Comparison of ENCODE assay signal across 14 cellular contexts in genomic region chr10:88045544-88046415, GRCh38.
DNase-seq lines count a peak whose midpoint lies in the region; ATAC-seq and TF ChIP-seq lines count a peak whose summit lies in the region.
"Had no signal": no experiment of that assay in that cellular context is flagged by ENCODE, and none has a peak within 500 bp of the region (broad histone marks: within the 10 kb centered on the region; RNA-seq: fewer than 3 reads in every experiment).

No MANE protein-coding gene starts in this region.

- ATAC-seq in activated CD8-positive, alpha-beta memory T cell treated with anti-CD3 and anti-CD28 coated beads, Interleukin-2, amount 10 ng/mL, durations not matched to agents 7 days and 5 days: no peak
- ATAC-seq in HG02852 (IDR thresholded peaks at IDR 0.05; ENCODE audit: unreplicated experiment) (no peak), foreskin keratinocyte (no peak)
- ATAC-seq: activated T-helper 17 cell treated with anti-CD3 and anti-CD28 coated beads, Interleukin-2, amount 50 U/mL, for 72 hours had no signal

- H3K27me3 Mint-ChIP-seq in endodermal cell (ENCODE audit: insufficient read depth): peaks cover 4% of the 10 kb centered on the region
- H3K27me3 Mint-ChIP-seq in activated CD8-positive, alpha-beta memory T cell treated with anti-CD3 and anti-CD28 coated beads, Interleukin-2, amount 10 ng/mL, durations not matched to agents 7 days and 5 days: peaks cover 3% of the 10 kb centered on the region

- no peaks in the 10 kb centered on the region for H3K9me3 Mint-ChIP-seq in endodermal cell
- peaks cover 2% of the 10 kb centered on the region for H3K9me3 Mint-ChIP-seq in activated CD8-positive, alpha-beta memory T cell treated with anti-CD3 and anti-CD28 coated beads, Interleukin-2, amount 10 ng/mL, durations not matched to agents 7 days and 5 days (ENCODE audit: low read depth)

- intact Hi-C loops in posterior cingulate gyrus (cut with DNase I): no loop called here

- CTCF ChIA-PET in activated CD8-positive, alpha-beta memory T cell treated with anti-CD3 and anti-CD28 coated beads, Interleukin-2, amount 10 ng/mL, durations not matched to agents 7 days and 5 days (lab: Charles Lee): no interaction called here

- no peak overlapping the region for H3K27ac Mint-ChIP-seq in endodermal cell
- no peak overlapping the region for H3K27ac Mint-ChIP-seq in activated CD8-positive, alpha-beta memory T cell treated with anti-CD3 and anti-CD28 coated beads, Interleukin-2, amount 10 ng/mL, durations not matched to agents 7 days and 5 days
- H3K27ac Mint-ChIP-seq: activated T-helper 17 cell treated with anti-CD3 and anti-CD28 coated beads, Interleukin-2, amount 50 U/mL, for 72 hours had no signal

- H3K9ac ChIP-seq in BLaER1 treated with 17β-estradiol and CSF1 and Interleukin-3, amounts not matched to agents 10 nM and 100 nM: no peak overlapping the region
- H3K9ac ChIP-seq in endodermal cell (ENCODE audit: extremely low read depth, low read length, poor library complexity, severe bottlenecking): no peak overlapping the region

- peaks cover 20% of the 10 kb centered on the region for H3K4me1 Mint-ChIP-seq in endodermal cell
- peaks cover 6% of the 10 kb centered on the region for H3K4me1 Mint-ChIP-seq in activated CD8-positive, alpha-beta memory T cell treated with anti-CD3 and anti-CD28 coated beads, Interleukin-2, amount 10 ng/mL, durations not matched to agents 7 days and 5 days
- H3K4me1 Mint-ChIP-seq: activated T-helper 17 cell treated with anti-CD3 and anti-CD28 coated beads, Interleukin-2, amount 50 U/mL, for 72 hours had no signal

- no peak overlapping the region for H3K4me3 Mint-ChIP-seq in endodermal cell
- no peak overlapping the region for H3K4me3 Mint-ChIP-seq in activated CD8-positive, alpha-beta memory T cell treated with anti-CD3 and anti-CD28 coated beads, Interleukin-2, amount 10 ng/mL, durations not matched to agents 7 days and 5 days
- H3K4me3 Mint-ChIP-seq: activated T-helper 17 cell treated with anti-CD3 and anti-CD28 coated beads, Interleukin-2, amount 50 U/mL, for 72 hours had no signal

- H3K4me3 ChIP-seq in BLaER1 treated with 17β-estradiol and CSF1 and Interleukin-3, amounts not matched to agents 10 nM and 100 nM: no peak overlapping the region
- H3K4me3 ChIP-seq in endodermal cell (ENCODE audit: low read length) (no peak overlapping the region), neutrophil (ENCODE audit: low read depth in 1 of 2, low read length in 1 of 2) (no peak overlapping the region)
- H3K4me3 ChIP-seq: skin epidermis had no signal

- no peaks in the 10 kb centered on the region for H4K20me1 ChIP-seq in BLaER1 treated with 17β-estradiol and CSF1 and Interleukin-3, amounts not matched to agents 10 nM and 100 nM

- H3K36me3 ChIP-seq in BLaER1 treated with 17β-estradiol and CSF1 and Interleukin-3, amounts not matched to agents 10 nM and 100 nM: no peaks in the 10 kb centered on the region
- H3K36me3 ChIP-seq in endodermal cell (ENCODE audit: control insufficient read depth, insufficient read depth, low read length) (no peaks in the 10 kb centered on the region), neutrophil (no peaks in the 10 kb centered on the region)

- DNase-seq in NOMO-1 treated with dmso at 0.1 percent for 144 hours (lab: John Stamatoyannopoulos, UW; ENCODE audit: unreplicated experiment): peak; percentile 73
- no peak for DNase-seq in endodermal cell
- DNase-seq in activated CD8-positive, alpha-beta memory T cell treated with anti-CD3 and anti-CD28 coated beads, Interleukin-2, amount 10 ng/mL, durations not matched to agents 7 days and 5 days: no peak
- no peak for DNase-seq in posterior cingulate gyrus
- DNase-seq in foreskin keratinocyte: no peak
- DNase-seq: activated CD4-positive, CD25-positive, alpha-beta regulatory T cell treated with anti-CD3 and anti-CD28 coated beads, Interleukin-2, amount 50 U/mL, for 72 hours; EL; MM.1S; NCI-H526 had no signal

- H3K27ac ChIP-seq in BLaER1 treated with 17β-estradiol and CSF1 and Interleukin-3, amounts not matched to agents 10 nM and 100 nM: peak overlapping the region in 7 of 11 experiments; percentile 6 to 44 (median 9); a peak in 8 of 22 replicates
- peak overlapping the region; percentile 89 for H3K27ac ChIP-seq in endodermal cell (ENCODE audit: low read depth, low read length)
- H3K27ac ChIP-seq in neutrophil: peak overlapping the region; percentile 61
- H3K27ac ChIP-seq in foreskin keratinocyte: no peak overlapping the region

- peak overlapping the region; percentile 16 to 76 (median 58) for H3K4me2 ChIP-seq in BLaER1 treated with 17β-estradiol and CSF1 and Interleukin-3, amounts not matched to agents 10 nM and 100 nM

- H3K9me3 ChIP-seq in BLaER1 treated with 17β-estradiol and CSF1 and Interleukin-3, amounts not matched to agents 10 nM and 100 nM (replicated peaks in 1 of 11): no peaks in the 10 kb centered on the region
- H3K9me3 ChIP-seq in endodermal cell (ENCODE audit: control insufficient read depth, low read length): no peaks in the 10 kb centered on the region
- no peaks in the 10 kb centered on the region for H3K9me3 ChIP-seq in neutrophil

- TF ChIP-seq CTCF in endodermal cell (conservative IDR thresholded peaks at IDR 0.05) (no peak), neutrophil (IDR thresholded peaks at IDR 0.05) (no peak), foreskin keratinocyte (conservative IDR thresholded peaks at IDR 0.05) (no peak)

- peaks cover 22 to 36% (median 30%) of the 10 kb centered on the region in 10 experiments; a peak in 19 of 20 replicates for H3K4me1 ChIP-seq in BLaER1 treated with 17β-estradiol and CSF1 and Interleukin-3, amounts not matched to agents 10 nM and 100 nM
- H3K4me1 ChIP-seq in endodermal cell (ENCODE audit: control insufficient read depth, insufficient read depth, low read length) (peaks cover 8% of the 10 kb centered on the region), neutrophil (ENCODE audit: control insufficient read depth in 1 of 2, insufficient read depth in 1 of 2, low read depth in 1 of 2, low read length in 1 of 2) (peaks cover 33 to 51% of the 10 kb centered on the region in 2 experiments), foreskin keratinocyte (no peaks in the 10 kb centered on the region)

- H3K36me3 Mint-ChIP-seq in endodermal cell (ENCODE audit: low read depth): no peaks in the 10 kb centered on the region
- H3K36me3 Mint-ChIP-seq in activated CD8-positive, alpha-beta memory T cell treated with anti-CD3 and anti-CD28 coated beads, Interleukin-2, amount 10 ng/mL, durations not matched to agents 7 days and 5 days: peaks cover 7% of the 10 kb centered on the region

- 78 to 90% methylated on average over 3 to 6 of the region's 6 CpGs for WGBS in endodermal cell (ENCODE audit: insufficient coverage in 1 of 2, insufficient read length in 1 of 2), 2 experiments

- H3K27me3 ChIP-seq in BLaER1 treated with 17β-estradiol and CSF1 and Interleukin-3, amounts not matched to agents 10 nM and 100 nM: no peaks in the 10 kb centered on the region
- H3K27me3 ChIP-seq in endodermal cell (ENCODE audit: control insufficient read depth, insufficient read depth, low read length, poor library complexity, severe bottlenecking) (peaks cover 9% of the 10 kb centered on the region), neutrophil (no peaks in the 10 kb centered on the region), foreskin keratinocyte (no peaks in the 10 kb centered on the region)
